In the genomic region with DNA sequence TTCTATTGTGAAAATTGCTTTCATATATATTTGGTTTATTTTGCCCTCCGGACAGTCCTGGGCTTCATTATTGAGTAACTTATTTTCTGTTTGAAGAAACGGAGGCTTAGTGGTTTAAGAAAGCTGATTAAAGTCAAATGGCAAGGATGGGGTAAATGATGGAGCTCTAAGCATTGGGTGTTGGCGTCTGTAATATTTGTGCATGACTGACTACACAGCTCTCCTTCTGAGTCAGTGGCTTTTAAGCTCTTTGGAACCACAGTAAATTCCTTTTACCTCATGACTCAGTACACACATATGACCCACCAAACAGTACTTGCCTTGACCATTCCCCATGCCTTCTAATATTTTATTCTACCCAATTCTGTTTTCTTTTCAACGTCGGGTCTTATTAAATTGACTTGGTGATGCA, we compare ENCODE assay signal across 13 cellular contexts. TPM values are rescaled to one million over a fixed set of nuclear protein-coding genes. Genes with fewer than 3 reads are reported as not detected.
DNase-seq lines count a peak whose midpoint lies in the region; ATAC-seq and TF ChIP-seq lines count a peak whose summit lies in the region.
"Had no signal": no experiment of that assay in that cellular context is flagged by ENCODE, and none has a peak within 500 bp of the region (broad histone marks: within the 10 kb centered on the region; RNA-seq: fewer than 3 reads in every experiment).

No MANE protein-coding gene starts in this region.

- H3K4me1 ChIP-seq in PC-3 (ENCODE audit: insufficient read depth, low read length) (peaks cover 72% of the 10 kb centered on the region), endocrine pancreas (ENCODE audit: control insufficient read depth, insufficient read depth, low read length) (peaks cover 25% of the 10 kb centered on the region)

- H3K4me2 ChIP-seq in PC-3 (ENCODE audit: low read length): peak overlapping the region; percentile 73
- H3K4me2 ChIP-seq: KMS-11 had no signal

- DNase-seq in Daoy (ENCODE audit: low read depth) (peak; percentile 91), PC-3 (peak; percentile 95), non-pigmented ciliary epithelial cell (ENCODE audit: low read depth) (peak; percentile 95), KG1 (lab: John Stamatoyannopoulos, UW) (no peak), NCI-H748 treated with DMSO at 0.1 percent for 48 hours (lab: John Stamatoyannopoulos, UW) (no peak)
- DNase-seq in activated T-helper 1 cell treated with anti-CD3 and anti-CD28 coated beads, Interleukin-12 subunit alpha, Interleukin-12 subunit beta, Interleukin-2, Interleukin-4 antibody, amounts not matched to agents 30 ng/mL and 10 ng/mL and 1 ng/mL, durations not matched to agents 14 hours and 24 hours and 36 hours (ENCODE audit: low spot score): no peak
- DNase-seq: endodermal cell; NCI-H2171 treated with DMSO at 0.1 percent for 48 hours; stimulated activated CD4-positive, alpha-beta T cell treated with anti-CD3 and anti-CD28 coated beads, Interleukin-4, amount 100 ng/mL, for 24 hours had no signal

- H3K36me3 ChIP-seq in PC-3 (ENCODE audit: low read depth, low read length) (no peaks in the 10 kb centered on the region), endocrine pancreas (ENCODE audit: control insufficient read depth, insufficient read depth, low read length) (no peaks in the 10 kb centered on the region)

- no peaks in the 10 kb centered on the region for H3K4me1 Mint-ChIP-seq in activated T-helper 1 cell treated with anti-CD3 and anti-CD28 coated beads, Interleukin-12 subunit alpha, Interleukin-12 subunit beta, Interleukin-2, Interleukin-4 antibody, amounts not matched to agents 30 ng/mL and 10 ng/mL and 1 ng/mL, durations not matched to agents 14 hours and 24 hours and 36 hours (ENCODE audit: low read depth)

- CTCF ChIA-PET in PC-3 (lab: Charles Lee): interaction anchor here (0.6 to 0.9 kb wide), 2 partner anchors 72 to 79 kb away, joined by 3 to 6 read pairs; no protein-coding TSS in a partner anchor

- H3K27ac ChIP-seq in PC-3 (ENCODE audit: low read length): peak overlapping the region; percentile 95
- H3K27ac ChIP-seq: KMS-11 had no signal

- H3K9me3 ChIP-seq in PC-3 (ENCODE audit: low read length) (no peaks in the 10 kb centered on the region), endocrine pancreas (ENCODE audit: control insufficient read depth, low read length) (no peaks in the 10 kb centered on the region)

- H3K36me3 Mint-ChIP-seq in activated T-helper 1 cell treated with anti-CD3 and anti-CD28 coated beads, Interleukin-12 subunit alpha, Interleukin-12 subunit beta, Interleukin-2, Interleukin-4 antibody, amounts not matched to agents 30 ng/mL and 10 ng/mL and 1 ng/mL, durations not matched to agents 14 hours and 24 hours and 36 hours (ENCODE audit: low read depth): no peaks in the 10 kb centered on the region
- H3K36me3 Mint-ChIP-seq: activated naive CD8-positive, alpha-beta T cell had no signal

- H3K27me3 ChIP-seq in PC-3 (ENCODE audit: low read length) (no peaks in the 10 kb centered on the region), endocrine pancreas (ENCODE audit: control insufficient read depth, insufficient read depth, low read length) (no peaks in the 10 kb centered on the region)

- no peak overlapping the region for H3K27ac Mint-ChIP-seq in activated T-helper 1 cell treated with anti-CD3 and anti-CD28 coated beads, Interleukin-12 subunit alpha, Interleukin-12 subunit beta, Interleukin-2, Interleukin-4 antibody, amounts not matched to agents 30 ng/mL and 10 ng/mL and 1 ng/mL, durations not matched to agents 14 hours and 24 hours and 36 hours
- H3K27ac Mint-ChIP-seq: activated naive CD8-positive, alpha-beta T cell; endodermal cell had no signal

- 0 out of 2 replicates have a peak overlapping the region, but pooled peaks have one; percentile 15 for H2AFZ ChIP-seq in PC-3 (ENCODE audit: low read length)

- H3K27me3 Mint-ChIP-seq in activated T-helper 1 cell treated with anti-CD3 and anti-CD28 coated beads, Interleukin-12 subunit alpha, Interleukin-12 subunit beta, Interleukin-2, Interleukin-4 antibody, amounts not matched to agents 30 ng/mL and 10 ng/mL and 1 ng/mL, durations not matched to agents 14 hours and 24 hours and 36 hours (ENCODE audit: insufficient read depth): no peaks in the 10 kb centered on the region

- H3K4me3 ChIP-seq in PC-3 (ENCODE audit: low read length) (peak overlapping the region; percentile 48), endocrine pancreas (ENCODE audit: control insufficient read depth, insufficient read depth, low read length) (peak overlapping the region; percentile 22)

- no peaks in the 10 kb centered on the region for H3K79me2 ChIP-seq in PC-3 (ENCODE audit: low read length)

- no peaks in the 10 kb centered on the region for H4K20me1 ChIP-seq in PC-3 (ENCODE audit: low read length)

- POLR2A ChIA-PET in PC-3 (lab: Charles Lee; ENCODE audit: unreplicated experiment): interaction anchor here (0.6 kb wide), 2 partner anchors 187 to 1147 kb away, joined by 5 to 7 read pairs; no protein-coding TSS in a partner anchor

- BruUV-seq in PC-3 (replicated peaks; lab: Mats Ljungman, UMichigan): no TSS peak

- no peak overlapping the region for H3K4me3 Mint-ChIP-seq in activated T-helper 1 cell treated with anti-CD3 and anti-CD28 coated beads, Interleukin-12 subunit alpha, Interleukin-12 subunit beta, Interleukin-2, Interleukin-4 antibody, amounts not matched to agents 30 ng/mL and 10 ng/mL and 1 ng/mL, durations not matched to agents 14 hours and 24 hours and 36 hours
- H3K4me3 Mint-ChIP-seq: activated naive CD8-positive, alpha-beta T cell; endodermal cell had no signal

- no peaks in the 10 kb centered on the region for H3K9me3 Mint-ChIP-seq in activated T-helper 1 cell treated with anti-CD3 and anti-CD28 coated beads, Interleukin-12 subunit alpha, Interleukin-12 subunit beta, Interleukin-2, Interleukin-4 antibody, amounts not matched to agents 30 ng/mL and 10 ng/mL and 1 ng/mL, durations not matched to agents 14 hours and 24 hours and 36 hours
- H3K9me3 Mint-ChIP-seq: endodermal cell had no signal

- H3K9me2 ChIP-seq in PC-3 (replicated peaks; ENCODE audit: low read length): no peaks in the 10 kb centered on the region

- H3K9ac ChIP-seq in PC-3 (ENCODE audit: low read length): peak overlapping the region; percentile 76
- H3K9ac ChIP-seq in endocrine pancreas (ENCODE audit: control insufficient read depth, insufficient read depth, low read length): no peak overlapping the region
- H3K9ac ChIP-seq: KMS-11 had no signal

- no peak for TF ChIP-seq CTCF in PC-3 (conservative IDR thresholded peaks at IDR 0.05; ENCODE audit: low read depth, low read length)

- intact Hi-C loops in PC-3 (cut with micrococcal nuclease): loop anchor here (1.0 to 10.0 kb wide), 4 partner anchors 17 to 439 kb away; a partner anchor contains a TSS
- intact Hi-C loops in activated T-helper 1 cell treated with anti-CD3 and anti-CD28 coated beads, Interleukin-12 subunit alpha, Interleukin-12 subunit beta, Interleukin-2, Interleukin-4 antibody, amounts not matched to agents 30 ng/mL and 10 ng/mL and 1 ng/mL, durations not matched to agents 14 hours and 24 hours and 36 hours (cut with micrococcal nuclease): no loop called here

- ATAC-seq in PC-3 (peak; percentile 83), HG03354 (IDR thresholded peaks at IDR 0.05; ENCODE audit: poor library complexity, severe bottlenecking, unreplicated experiment) (no peak)

- H3F3A ChIP-seq in PC-3 (ENCODE audit: low read length, unreplicated experiment): peaks cover 9% of the 10 kb centered on the region

RNA-seq across cellular contexts. Expression of gene B3GALT5, which starts 21.0 kb away (rescaled TPM):
- total RNA-seq in Daoy (2014; rRNA removed; shearing (Covaris generic)): 0.57 and 1.8 TPM in 2 replicates
- total RNA-seq in PC-3 (2014; rRNA removed): 0.58 and 1.5 TPM in 2 replicates
- total RNA-seq in activated T-helper 1 cell treated with anti-CD3 and anti-CD28 coated beads, Interleukin-12 subunit alpha, Interleukin-12 subunit beta, Interleukin-2, Interleukin-4 antibody, amounts not matched to agents 30 ng/mL and 10 ng/mL and 1 ng/mL, durations not matched to agents 14 hours and 24 hours and 36 hours: not detected in 2 replicates

Comparison
In these comparisons a context has a peak if more than half of its experiments do, and no peak if none do; other contexts are left out.
1. DNase-seq: peak in Daoy (single experiment), PC-3 (single experiment) and non-pigmented ciliary epithelial cell (single experiment); none in KG1 (single experiment), NCI-H748 treated with DMSO at 0.1 percent for 48 hours (single experiment) and activated T-helper 1 cell treated with anti-CD3 and anti-CD28 coated beads, Interleukin-12 subunit alpha, Interleukin-12 subunit beta, Interleukin-2, Interleukin-4 antibody, amounts not matched to agents 30 ng/mL and 10 ng/mL and 1 ng/mL, durations not matched to agents 14 hours and 24 hours and 36 hours (single experiment).